In the genomic region with DNA sequence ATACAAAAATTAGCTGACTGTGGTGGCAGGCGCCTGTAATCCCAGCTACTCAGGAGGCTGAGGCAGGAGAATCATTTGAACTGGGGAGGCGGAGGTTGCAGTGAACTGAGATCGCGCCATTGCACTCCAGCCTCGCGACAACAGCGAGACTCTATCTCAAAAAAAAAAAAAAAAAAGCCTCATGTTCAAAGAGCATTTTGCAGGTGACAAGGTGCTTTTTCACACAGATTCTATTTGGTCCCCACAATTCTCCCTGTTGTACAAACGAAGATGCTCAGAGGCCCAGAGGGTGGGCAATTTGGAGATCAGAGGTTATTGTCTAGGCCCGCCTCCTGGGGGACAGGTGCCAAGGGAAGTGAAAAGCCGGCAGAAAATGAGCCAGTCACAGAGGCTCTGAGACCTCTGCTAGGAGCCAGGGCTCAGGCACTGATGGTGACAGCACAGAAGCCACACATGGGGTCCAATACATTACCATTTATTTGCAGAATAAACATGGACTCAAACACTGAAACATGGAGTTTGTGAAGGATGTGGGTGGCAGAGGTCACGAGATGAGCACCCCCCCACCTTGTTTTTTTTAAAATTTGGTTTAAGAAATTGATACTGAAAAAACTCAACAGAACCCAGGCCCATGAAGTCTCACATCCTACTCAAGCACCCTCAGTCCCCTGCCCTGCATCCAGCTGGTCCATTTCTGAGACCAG, we compare ENCODE assay signal across 1 cellular context.
A peak's percentile ranks its signal among the peaks of the same experiment; 100 is the strongest.
TF ChIP-seq lines count a peak whose summit lies in the region.

No MANE protein-coding gene starts in this region.

TF ChIP-seq in HepG2, 621 proteins besides CTCF, POLR2A, EP300 and RAD21:
- TF ChIP-seq, protein P1, sequence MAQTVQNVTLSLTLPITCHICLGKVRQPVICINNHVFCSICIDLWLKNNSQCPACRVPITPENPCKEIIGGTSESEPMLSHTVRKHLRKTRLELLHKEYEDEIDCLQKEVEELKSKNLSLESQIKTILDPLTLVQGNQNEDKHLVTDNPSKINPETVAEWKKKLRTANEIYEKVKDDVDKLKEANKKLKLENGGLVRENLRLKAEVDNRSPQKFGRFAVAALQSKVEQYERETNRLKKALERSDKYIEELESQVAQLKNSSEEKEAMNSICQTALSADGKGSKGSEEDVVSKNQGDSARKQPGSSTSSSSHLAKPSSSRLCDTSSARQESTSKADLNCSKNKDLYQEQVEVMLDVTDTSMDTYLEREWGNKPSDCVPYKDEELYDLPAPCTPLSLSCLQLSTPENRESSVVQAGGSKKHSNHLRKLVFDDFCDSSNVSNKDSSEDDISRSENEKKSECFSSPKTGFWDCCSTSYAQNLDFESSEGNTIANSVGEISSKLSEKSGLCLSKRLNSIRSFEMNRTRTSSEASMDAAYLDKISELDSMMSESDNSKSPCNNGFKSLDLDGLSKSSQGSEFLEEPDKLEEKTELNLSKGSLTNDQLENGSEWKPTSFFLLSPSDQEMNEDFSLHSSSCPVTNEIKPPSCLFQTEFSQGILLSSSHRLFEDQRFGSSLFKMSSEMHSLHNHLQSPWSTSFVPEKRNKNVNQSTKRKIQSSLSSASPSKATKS (CRISPR knock-in tag; IDR thresholded peaks at IDR 0.05): no peak
- TF ChIP-seq, protein P2, sequence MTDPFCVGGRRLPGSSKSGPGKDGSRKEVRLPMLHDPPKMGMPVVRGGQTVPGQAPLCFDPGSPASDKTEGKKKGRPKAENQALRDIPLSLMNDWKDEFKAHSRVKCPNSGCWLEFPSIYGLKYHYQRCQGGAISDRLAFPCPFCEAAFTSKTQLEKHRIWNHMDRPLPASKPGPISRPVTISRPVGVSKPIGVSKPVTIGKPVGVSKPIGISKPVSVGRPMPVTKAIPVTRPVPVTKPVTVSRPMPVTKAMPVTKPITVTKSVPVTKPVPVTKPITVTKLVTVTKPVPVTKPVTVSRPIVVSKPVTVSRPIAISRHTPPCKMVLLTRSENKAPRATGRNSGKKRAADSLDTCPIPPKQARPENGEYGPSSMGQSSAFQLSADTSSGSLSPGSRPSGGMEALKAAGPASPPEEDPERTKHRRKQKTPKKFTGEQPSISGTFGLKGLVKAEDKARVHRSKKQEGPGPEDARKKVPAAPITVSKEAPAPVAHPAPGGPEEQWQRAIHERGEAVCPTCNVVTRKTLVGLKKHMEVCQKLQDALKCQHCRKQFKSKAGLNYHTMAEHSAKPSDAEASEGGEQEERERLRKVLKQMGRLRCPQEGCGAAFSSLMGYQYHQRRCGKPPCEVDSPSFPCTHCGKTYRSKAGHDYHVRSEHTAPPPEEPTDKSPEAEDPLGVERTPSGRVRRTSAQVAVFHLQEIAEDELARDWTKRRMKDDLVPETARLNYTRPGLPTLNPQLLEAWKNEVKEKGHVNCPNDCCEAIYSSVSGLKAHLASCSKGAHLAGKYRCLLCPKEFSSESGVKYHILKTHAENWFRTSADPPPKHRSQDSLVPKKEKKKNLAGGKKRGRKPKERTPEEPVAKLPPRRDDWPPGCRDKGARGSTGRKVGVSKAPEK (CRISPR knock-in tag; IDR thresholded peaks at IDR 0.05; ENCODE audit: borderline replicate concordance): no peak
- TF ChIP-seq ZNF530 (CRISPR knock-in tag; IDR thresholded peaks at IDR 0.05; ENCODE audit: low read depth) (no peak), ZNF607 (CRISPR knock-in tag; IDR thresholded peaks at IDR 0.05; ENCODE audit: borderline replicate concordance) (no peak), ZNF75D (CRISPR knock-in tag; IDR thresholded peaks at IDR 0.05; ENCODE audit: borderline replicate concordance) (no peak), KDM3A (CRISPR knock-in tag; IDR thresholded peaks at IDR 0.05; ENCODE audit: low read depth) (no peak), GABPA (IDR thresholded peaks at IDR 0.05; ENCODE audit: low read depth, low read length) (no peak), GABPA (CRISPR knock-in tag; IDR thresholded peaks at IDR 0.05; ENCODE audit: low read depth) (no peak), NR2F2 (IDR thresholded peaks at IDR 0.05; ENCODE audit: borderline replicate concordance, low read depth) (no peak), RAD51 (IDR thresholded peaks at IDR 0.05; ENCODE audit: borderline replicate concordance) (no peak), ZNF3 (CRISPR knock-in tag; IDR thresholded peaks at IDR 0.05) (no peak), GATA4 (IDR thresholded peaks at IDR 0.05; ENCODE audit: borderline replicate concordance, low read depth) (no peak), NFYB (CRISPR knock-in tag; IDR thresholded peaks at IDR 0.05) (no peak), ZNF446 (CRISPR knock-in tag; IDR thresholded peaks at IDR 0.05) (no peak), CHD2 (IDR thresholded peaks at IDR 0.05; ENCODE audit: low read depth, low read length) (peak; percentile 87), ZNF24 (IDR thresholded peaks at IDR 0.05) (no peak), ZNF672 (CRISPR knock-in tag; IDR thresholded peaks at IDR 0.05) (no peak), JUN (CRISPR knock-in tag; IDR thresholded peaks at IDR 0.05) (no peak), NBN (conservative IDR thresholded peaks at IDR 0.05) (no peak), ZFP41 (CRISPR knock-in tag; IDR thresholded peaks at IDR 0.05; ENCODE audit: borderline replicate concordance) (no peak), KAT2B (IDR thresholded peaks at IDR 0.05; ENCODE audit: borderline replicate concordance, low read depth, low read length) (no peak), ASH2L (IDR thresholded peaks at IDR 0.05; ENCODE audit: insufficient read length, low read depth, low read length) (no peak), ZNF30 (CRISPR knock-in tag; IDR thresholded peaks at IDR 0.05) (no peak)
- TF ChIP-seq, protein P3, sequence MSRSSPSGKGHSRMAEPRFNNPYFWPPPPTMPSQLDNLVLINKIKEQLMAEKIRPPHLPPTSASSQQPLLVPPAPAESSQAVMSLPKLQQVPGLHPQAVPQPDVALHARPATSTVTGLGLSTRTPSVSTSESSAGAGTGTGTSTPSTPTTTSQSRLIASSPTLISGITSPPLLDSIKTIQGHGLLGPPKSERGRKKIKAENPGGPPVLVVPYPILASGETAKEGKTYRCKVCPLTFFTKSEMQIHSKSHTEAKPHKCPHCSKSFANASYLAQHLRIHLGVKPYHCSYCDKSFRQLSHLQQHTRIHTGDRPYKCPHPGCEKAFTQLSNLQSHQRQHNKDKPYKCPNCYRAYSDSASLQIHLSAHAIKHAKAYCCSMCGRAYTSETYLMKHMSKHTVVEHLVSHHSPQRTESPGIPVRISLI (CRISPR knock-in tag; IDR thresholded peaks at IDR 0.05; ENCODE audit: borderline replicate concordance): peak; percentile 44; the same call in 1 of the 2 replicates
- TF ChIP-seq, protein P4, sequence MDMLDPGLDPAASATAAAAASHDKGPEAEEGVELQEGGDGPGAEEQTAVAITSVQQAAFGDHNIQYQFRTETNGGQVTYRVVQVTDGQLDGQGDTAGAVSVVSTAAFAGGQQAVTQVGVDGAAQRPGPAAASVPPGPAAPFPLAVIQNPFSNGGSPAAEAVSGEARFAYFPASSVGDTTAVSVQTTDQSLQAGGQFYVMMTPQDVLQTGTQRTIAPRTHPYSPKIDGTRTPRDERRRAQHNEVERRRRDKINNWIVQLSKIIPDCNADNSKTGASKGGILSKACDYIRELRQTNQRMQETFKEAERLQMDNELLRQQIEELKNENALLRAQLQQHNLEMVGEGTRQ (IDR thresholded peaks at IDR 0.05; ENCODE audit: low read depth, low read length): no peak
- TF ChIP-seq, protein P4 (CRISPR knock-in tag; IDR thresholded peaks at IDR 0.05; ENCODE audit: borderline replicate concordance): no peak
- TF ChIP-seq, protein P5, sequence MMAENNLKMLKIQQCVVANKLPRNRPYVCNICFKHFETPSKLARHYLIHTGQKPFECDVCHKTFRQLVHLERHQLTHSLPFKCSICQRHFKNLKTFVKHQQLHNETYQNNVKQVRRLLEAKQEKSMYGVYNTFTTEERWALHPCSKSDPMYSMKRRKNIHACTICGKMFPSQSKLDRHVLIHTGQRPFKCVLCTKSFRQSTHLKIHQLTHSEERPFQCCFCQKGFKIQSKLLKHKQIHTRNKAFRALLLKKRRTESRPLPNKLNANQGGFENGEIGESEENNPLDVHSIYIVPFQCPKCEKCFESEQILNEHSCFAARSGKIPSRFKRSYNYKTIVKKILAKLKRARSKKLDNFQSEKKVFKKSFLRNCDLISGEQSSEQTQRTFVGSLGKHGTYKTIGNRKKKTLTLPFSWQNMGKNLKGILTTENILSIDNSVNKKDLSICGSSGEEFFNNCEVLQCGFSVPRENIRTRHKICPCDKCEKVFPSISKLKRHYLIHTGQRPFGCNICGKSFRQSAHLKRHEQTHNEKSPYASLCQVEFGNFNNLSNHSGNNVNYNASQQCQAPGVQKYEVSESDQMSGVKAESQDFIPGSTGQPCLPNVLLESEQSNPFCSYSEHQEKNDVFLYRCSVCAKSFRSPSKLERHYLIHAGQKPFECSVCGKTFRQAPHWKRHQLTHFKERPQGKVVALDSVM (CRISPR knock-in tag; IDR thresholded peaks at IDR 0.05): peak; percentile 84
- TF ChIP-seq, protein P6, sequence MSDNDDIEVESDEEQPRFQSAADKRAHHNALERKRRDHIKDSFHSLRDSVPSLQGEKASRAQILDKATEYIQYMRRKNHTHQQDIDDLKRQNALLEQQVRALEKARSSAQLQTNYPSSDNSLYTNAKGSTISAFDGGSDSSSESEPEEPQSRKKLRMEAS (IDR thresholded peaks at IDR 0.05): peak; percentile 20; the same call in 1 of the 2 replicates
- TF ChIP-seq, protein P7, sequence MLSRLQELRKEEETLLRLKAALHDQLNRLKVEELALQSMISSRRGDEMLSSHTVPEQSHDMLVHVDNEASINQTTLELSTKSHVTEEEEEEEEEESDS (CRISPR knock-in tag; IDR thresholded peaks at IDR 0.05; ENCODE audit: borderline replicate concordance): no peak
- TF ChIP-seq, protein P8, sequence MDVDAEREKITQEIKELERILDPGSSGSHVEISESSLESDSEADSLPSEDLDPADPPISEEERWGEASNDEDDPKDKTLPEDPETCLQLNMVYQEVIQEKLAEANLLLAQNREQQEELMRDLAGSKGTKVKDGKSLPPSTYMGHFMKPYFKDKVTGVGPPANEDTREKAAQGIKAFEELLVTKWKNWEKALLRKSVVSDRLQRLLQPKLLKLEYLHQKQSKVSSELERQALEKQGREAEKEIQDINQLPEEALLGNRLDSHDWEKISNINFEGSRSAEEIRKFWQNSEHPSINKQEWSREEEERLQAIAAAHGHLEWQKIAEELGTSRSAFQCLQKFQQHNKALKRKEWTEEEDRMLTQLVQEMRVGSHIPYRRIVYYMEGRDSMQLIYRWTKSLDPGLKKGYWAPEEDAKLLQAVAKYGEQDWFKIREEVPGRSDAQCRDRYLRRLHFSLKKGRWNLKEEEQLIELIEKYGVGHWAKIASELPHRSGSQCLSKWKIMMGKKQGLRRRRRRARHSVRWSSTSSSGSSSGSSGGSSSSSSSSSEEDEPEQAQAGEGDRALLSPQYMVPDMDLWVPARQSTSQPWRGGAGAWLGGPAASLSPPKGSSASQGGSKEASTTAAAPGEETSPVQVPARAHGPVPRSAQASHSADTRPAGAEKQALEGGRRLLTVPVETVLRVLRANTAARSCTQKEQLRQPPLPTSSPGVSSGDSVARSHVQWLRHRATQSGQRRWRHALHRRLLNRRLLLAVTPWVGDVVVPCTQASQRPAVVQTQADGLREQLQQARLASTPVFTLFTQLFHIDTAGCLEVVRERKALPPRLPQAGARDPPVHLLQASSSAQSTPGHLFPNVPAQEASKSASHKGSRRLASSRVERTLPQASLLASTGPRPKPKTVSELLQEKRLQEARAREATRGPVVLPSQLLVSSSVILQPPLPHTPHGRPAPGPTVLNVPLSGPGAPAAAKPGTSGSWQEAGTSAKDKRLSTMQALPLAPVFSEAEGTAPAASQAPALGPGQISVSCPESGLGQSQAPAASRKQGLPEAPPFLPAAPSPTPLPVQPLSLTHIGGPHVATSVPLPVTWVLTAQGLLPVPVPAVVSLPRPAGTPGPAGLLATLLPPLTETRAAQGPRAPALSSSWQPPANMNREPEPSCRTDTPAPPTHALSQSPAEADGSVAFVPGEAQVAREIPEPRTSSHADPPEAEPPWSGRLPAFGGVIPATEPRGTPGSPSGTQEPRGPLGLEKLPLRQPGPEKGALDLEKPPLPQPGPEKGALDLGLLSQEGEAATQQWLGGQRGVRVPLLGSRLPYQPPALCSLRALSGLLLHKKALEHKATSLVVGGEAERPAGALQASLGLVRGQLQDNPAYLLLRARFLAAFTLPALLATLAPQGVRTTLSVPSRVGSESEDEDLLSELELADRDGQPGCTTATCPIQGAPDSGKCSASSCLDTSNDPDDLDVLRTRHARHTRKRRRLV (CRISPR knock-in tag; IDR thresholded peaks at IDR 0.05): no peak
